In the genomic region with DNA sequence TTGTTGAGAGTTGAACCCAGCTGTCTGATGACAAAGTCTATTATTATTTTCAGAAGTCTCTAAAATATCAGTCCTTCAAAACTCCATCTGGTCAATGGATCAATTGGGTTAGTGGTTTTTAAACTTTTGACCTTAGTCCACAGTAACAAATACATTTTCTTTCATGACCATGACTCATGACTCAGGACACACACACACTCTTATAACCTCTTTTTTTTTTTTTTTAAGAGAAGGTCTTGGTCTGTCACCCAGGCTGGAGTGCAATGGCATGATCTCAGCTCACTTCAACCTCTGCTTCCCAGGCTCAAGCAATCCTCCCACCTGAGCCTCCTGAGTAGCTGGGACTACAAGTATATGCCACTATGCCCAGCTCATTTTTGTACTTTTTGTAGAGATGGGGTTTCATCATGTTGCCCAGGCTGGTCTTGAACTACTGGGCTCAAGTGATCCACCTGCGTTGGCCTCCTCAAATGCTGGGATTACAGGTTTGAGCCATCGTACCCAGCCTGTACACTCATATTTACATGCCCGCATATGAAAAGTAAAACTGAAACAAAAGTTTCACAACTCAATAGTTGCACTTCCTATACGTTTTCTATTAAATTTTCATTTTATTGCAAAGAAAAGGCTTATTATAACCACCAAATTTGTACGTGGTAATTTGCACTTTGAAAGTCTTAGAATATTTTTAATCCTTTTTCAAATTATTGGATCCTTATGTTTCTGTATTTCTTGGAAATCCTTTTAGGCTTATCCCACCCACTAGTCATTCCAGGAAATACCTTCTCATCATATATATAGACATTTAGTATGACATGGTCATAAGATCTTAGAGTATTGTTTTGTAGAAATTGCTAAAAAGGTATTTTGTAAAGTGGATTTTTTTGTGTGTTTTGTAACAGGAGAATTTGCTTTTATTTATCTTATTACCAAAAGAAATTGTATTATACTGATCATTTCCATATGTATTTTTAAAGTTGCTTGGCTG, we compare ENCODE assay signal across 7 cellular contexts.
A peak's percentile ranks its signal among the peaks of the same experiment; 100 is the strongest.
DNase-seq lines count a peak whose midpoint lies in the region; ATAC-seq and TF ChIP-seq lines count a peak whose summit lies in the region.

No MANE protein-coding gene starts in this region.

- H3K27ac ChIP-seq in naive thymus-derived CD4-positive, alpha-beta T cell (ENCODE audit: low read depth, low read length), result no peak overlapping the region
- no peak overlapping the region for H3K27ac ChIP-seq in SJCRH30
- no peak overlapping the region for H3K27ac ChIP-seq in foreskin keratinocyte

- peak overlapping the region; percentile 40 for H3K4me3 ChIP-seq in naive thymus-derived CD4-positive, alpha-beta T cell (ENCODE audit: low read length)
- H3K4me3 ChIP-seq in SJCRH30, result no peak overlapping the region

- peaks cover 0 to 2% (median 0%) of the 10 kb centered on the region in 11 donors for H3K9me3 Mint-ChIP-seq in naive thymus-derived CD4-positive, alpha-beta T cell

- H3K4me1 ChIP-seq in naive thymus-derived CD4-positive, alpha-beta T cell (ENCODE audit: control insufficient read depth in 2 of 2, insufficient read depth in 2 of 2, low read length in 2 of 2), result peaks cover 5 to 11% of the 10 kb centered on the region in 2 donors
- H3K4me1 ChIP-seq in SJCRH30, result no peaks in the 10 kb centered on the region
- peaks cover 3% of the 10 kb centered on the region for H3K4me1 ChIP-seq in foreskin keratinocyte

- no peaks in the 10 kb centered on the region for H3K36me3 ChIP-seq in naive thymus-derived CD4-positive, alpha-beta T cell (ENCODE audit: control insufficient read depth in 2 of 3, insufficient read depth in 3 of 3, low read length in 3 of 3)
- no peaks in the 10 kb centered on the region for H3K36me3 ChIP-seq in SJCRH30

- H3K27ac Mint-ChIP-seq in naive thymus-derived CD4-positive, alpha-beta T cell, result peak overlapping the region; percentile 75 to 96 (median 80)

- peak overlapping the region; percentile 61 to 83 (median 80) for H3K4me3 Mint-ChIP-seq in naive thymus-derived CD4-positive, alpha-beta T cell

- peaks cover 0 to 10% (median 0%) of the 10 kb centered on the region in 5 donors for H3K36me3 Mint-ChIP-seq in naive thymus-derived CD4-positive, alpha-beta T cell

- no peak for TF ChIP-seq CTCF in foreskin keratinocyte (conservative IDR thresholded peaks at IDR 0.05)

- DNase-seq in NAMALWA (ENCODE audit: low spot score) (peak; percentile 31), SJCRH30 (no peak), foreskin keratinocyte (no peak)
- DNase-seq in naive thymus-derived CD4-positive, alpha-beta T cell, result peak in 1 of 9 donors; percentile 6
- DNase-seq in effector CD4-positive, alpha-beta T cell, result no peak

- POLR2A ChIA-PET in naive thymus-derived CD4-positive, alpha-beta T cell (lab: Charles Lee), result interaction anchor here (0.6 kb wide), 3 partner anchors 31 to 917 kb away, joined by 3 read pairs; no protein-coding TSS in a partner anchor

- no peaks in the 10 kb centered on the region for H3K27me3 ChIP-seq in naive thymus-derived CD4-positive, alpha-beta T cell (ENCODE audit: control insufficient read depth in 2 of 2, insufficient read depth in 2 of 2, low read length in 2 of 2)
- H3K27me3 ChIP-seq in SJCRH30 (no peaks in the 10 kb centered on the region; the same call in 1 of the 2 replicates), foreskin keratinocyte (no peaks in the 10 kb centered on the region)

- intact Hi-C loops in naive thymus-derived CD4-positive, alpha-beta T cell (cut with micrococcal nuclease), result loop anchor here in 1 of 2 donors (5.0 kb wide), 2 partner anchors 347 to 772 kb away; a partner anchor contains a TSS

- CTCF ChIA-PET in naive thymus-derived CD4-positive, alpha-beta T cell (lab: Charles Lee), result no interaction called here

- ATAC-seq in GM18907 (IDR thresholded peaks at IDR 0.05; ENCODE audit: unreplicated experiment) (peak; percentile 90), HG02678 (IDR thresholded peaks at IDR 0.05; ENCODE audit: unreplicated experiment) (peak; percentile 96), foreskin keratinocyte (no peak)
- ATAC-seq in naive thymus-derived CD4-positive, alpha-beta T cell, result peak; percentile 69

- no peaks in the 10 kb centered on the region for H3K9me3 ChIP-seq in naive thymus-derived CD4-positive, alpha-beta T cell (ENCODE audit: control insufficient read depth in 2 of 3, low read length in 3 of 3)
- no peaks in the 10 kb centered on the region for H3K9me3 ChIP-seq in SJCRH30 (replicated peaks)

- peaks cover 0 to 6% (median 0%) of the 10 kb centered on the region in 5 donors for H3K27me3 Mint-ChIP-seq in naive thymus-derived CD4-positive, alpha-beta T cell

- peaks cover 0 to 25% (median 16%) of the 10 kb centered on the region in 7 donors for H3K4me1 Mint-ChIP-seq in naive thymus-derived CD4-positive, alpha-beta T cell
